Comparison of ENCODE assay signal across 1 cellular context in the genomic region with DNA sequence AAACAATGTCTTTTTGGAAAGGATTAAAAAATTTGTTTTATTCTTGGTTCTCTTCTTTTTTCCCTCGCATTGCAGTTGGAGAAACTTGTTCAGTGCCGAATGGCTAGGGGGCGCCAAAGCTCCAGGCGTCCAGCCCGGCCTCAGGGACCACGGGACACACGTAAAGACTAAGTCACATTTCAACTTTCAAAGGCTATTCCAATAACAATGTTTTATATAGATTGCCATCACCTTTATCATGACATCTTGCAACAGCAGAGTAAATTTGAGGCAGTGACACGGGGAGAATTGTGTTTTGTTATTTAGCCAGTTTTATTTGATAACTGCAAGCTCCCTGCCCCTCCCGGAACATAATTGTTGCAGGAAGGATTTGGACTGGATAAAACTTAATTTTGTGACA.
TF ChIP-seq lines count a peak whose summit lies in the region.

No MANE protein-coding gene starts in this region.

TF ChIP-seq in endothelial cell of umbilical vein, 7 proteins besides CTCF, POLR2A, EP300 and RAD21:
- TF ChIP-seq, protein P1, sequence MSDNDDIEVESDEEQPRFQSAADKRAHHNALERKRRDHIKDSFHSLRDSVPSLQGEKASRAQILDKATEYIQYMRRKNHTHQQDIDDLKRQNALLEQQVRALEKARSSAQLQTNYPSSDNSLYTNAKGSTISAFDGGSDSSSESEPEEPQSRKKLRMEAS (IDR thresholded peaks at IDR 0.05; ENCODE audit: insufficient read depth, insufficient read length), result no peak
- no peak for TF ChIP-seq EZH2 (IDR thresholded peaks at IDR 0.05; ENCODE audit: borderline replicate concordance, low read depth, low read length, severe bottlenecking)
- TF ChIP-seq FOS (IDR thresholded peaks at IDR 0.05; ENCODE audit: borderline replicate concordance, insufficient read depth, low read length), result no peak
- no peak for TF ChIP-seq GATA2 (IDR thresholded peaks at IDR 0.05; ENCODE audit: insufficient read depth, insufficient read length, low read depth, low read length)
- no peak for TF ChIP-seq JUN (IDR thresholded peaks at IDR 0.05; ENCODE audit: borderline replicate concordance, insufficient read depth, insufficient read length, low read depth)
- no peak for TF ChIP-seq MYC (IDR thresholded peaks at IDR 0.05; ENCODE audit: low read depth, low read length)
- TF ChIP-seq POLR2AphosphoS5 (IDR thresholded peaks at IDR 0.05; ENCODE audit: insufficient read depth, low read depth, low read length), result no peak
